Comparison of ENCODE assay signal across 18 cellular contexts in the genomic region with DNA sequence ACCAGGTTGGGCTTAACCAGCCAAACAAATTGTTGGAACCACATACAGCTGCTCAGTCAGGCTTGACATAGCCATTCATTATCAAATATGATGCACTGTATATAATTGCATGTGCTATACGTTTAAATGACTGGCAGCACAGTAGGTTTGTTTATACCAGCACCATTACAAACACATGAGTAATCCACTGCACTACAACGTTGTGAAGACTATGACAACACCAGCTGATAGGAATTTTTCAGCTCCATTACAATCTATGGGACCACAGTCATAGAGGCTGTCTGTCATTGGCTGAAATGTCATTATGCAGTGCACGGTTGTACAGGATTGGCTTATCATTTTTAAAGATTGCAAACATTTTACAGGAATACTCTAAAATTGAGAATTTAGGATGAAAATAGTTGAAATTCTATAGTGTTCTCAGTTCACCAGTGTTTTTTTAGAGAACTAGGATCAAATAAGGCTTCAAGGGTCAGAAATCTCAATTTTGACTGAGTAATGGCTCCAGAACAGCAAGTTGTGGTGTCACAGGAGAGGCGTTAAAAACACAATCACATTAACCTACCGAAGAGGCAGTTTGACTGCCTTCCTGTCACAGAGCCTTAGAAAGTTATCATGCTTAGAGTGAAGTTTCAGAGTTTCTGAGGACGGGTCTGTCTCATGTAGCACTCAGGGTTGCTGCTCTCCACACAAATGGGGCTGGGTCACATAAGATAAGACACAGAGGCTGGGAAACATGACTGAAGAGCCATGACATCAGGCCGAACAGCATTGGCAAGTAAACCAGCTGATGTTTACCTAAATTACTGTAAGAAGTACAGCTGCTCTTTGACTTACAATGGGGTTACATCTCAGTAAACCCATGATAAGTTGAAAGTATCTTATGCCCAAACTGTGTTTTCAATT.
"Had no signal": no experiment of that assay in that cellular context is flagged by ENCODE, and none has a peak within 500 bp of the region (broad histone marks: within the 10 kb centered on the region; RNA-seq: fewer than 3 reads in every experiment).

No MANE protein-coding gene starts in this region.

- H3K27ac ChIP-seq: heart left ventricle, pancreas, suprapubic skin, thyroid gland, upper lobe of left lung, vagina had no signal

- H3K27ac Mint-ChIP-seq: progenitor cell of endocrine pancreas had no signal

- H3K36me3 ChIP-seq: heart left ventricle, pancreas, suprapubic skin, thyroid gland, upper lobe of left lung, vagina had no signal

- H3K9me3 ChIP-seq: heart left ventricle, mucosa of descending colon, pancreas, suprapubic skin, thyroid gland, upper lobe of left lung, vagina had no signal

- DNase-seq: dermis blood vessel endothelial cell; erythroblast; heart left ventricle; hippocampal formation; kidney glomerular epithelial cell; mucosa of descending colon; naive thymus-derived CD8-positive, alpha-beta T cell; occipital lobe; pancreas; right cardiac atrium; stimulated activated CD4-positive, alpha-beta T cell treated with anti-CD3 and anti-CD28 coated beads, Interleukin-2, amount 100 ng/mL, for 48 hours; stimulated activated naive CD8-positive, alpha-beta T cell treated with anti-CD3 and anti-CD28 coated beads, Interleukin-15, Interleukin-2, amounts not matched to agents 100 U/mL and 50 U/mL, for 24 hours; thyroid gland had no signal

- ATAC-seq: heart left ventricle; mucosa of descending colon; naive thymus-derived CD8-positive, alpha-beta T cell; pancreas; right cardiac atrium; stimulated activated naive CD8-positive, alpha-beta T cell treated with anti-CD3 and anti-CD28 coated beads, Interleukin-15, Interleukin-2, amounts not matched to agents 100 U/mL and 50 U/mL, for 24 hours had no signal

- H3K4me3 Mint-ChIP-seq: naive thymus-derived CD8-positive, alpha-beta T cell had no signal

- H3K27me3 Mint-ChIP-seq: naive thymus-derived CD8-positive, alpha-beta T cell had no signal

- H3K4me1 Mint-ChIP-seq: naive thymus-derived CD8-positive, alpha-beta T cell had no signal

- H3K27me3 ChIP-seq: heart left ventricle, pancreas, suprapubic skin, thyroid gland, upper lobe of left lung, vagina had no signal

- H3K4me2 ChIP-seq: smooth muscle cell had no signal

- H3K4me3 ChIP-seq: heart left ventricle, mucosa of descending colon, pancreas, smooth muscle cell, suprapubic skin, thyroid gland, upper lobe of left lung, vagina had no signal

- H3K36me3 Mint-ChIP-seq: naive thymus-derived CD8-positive, alpha-beta T cell had no signal

- H3K4me1 ChIP-seq: heart left ventricle, pancreas, suprapubic skin, thyroid gland, upper lobe of left lung, vagina had no signal

- H3K9me3 Mint-ChIP-seq: naive thymus-derived CD8-positive, alpha-beta T cell had no signal
